ENCODE assay signal across 8 cellular contexts in the genomic region with DNA sequence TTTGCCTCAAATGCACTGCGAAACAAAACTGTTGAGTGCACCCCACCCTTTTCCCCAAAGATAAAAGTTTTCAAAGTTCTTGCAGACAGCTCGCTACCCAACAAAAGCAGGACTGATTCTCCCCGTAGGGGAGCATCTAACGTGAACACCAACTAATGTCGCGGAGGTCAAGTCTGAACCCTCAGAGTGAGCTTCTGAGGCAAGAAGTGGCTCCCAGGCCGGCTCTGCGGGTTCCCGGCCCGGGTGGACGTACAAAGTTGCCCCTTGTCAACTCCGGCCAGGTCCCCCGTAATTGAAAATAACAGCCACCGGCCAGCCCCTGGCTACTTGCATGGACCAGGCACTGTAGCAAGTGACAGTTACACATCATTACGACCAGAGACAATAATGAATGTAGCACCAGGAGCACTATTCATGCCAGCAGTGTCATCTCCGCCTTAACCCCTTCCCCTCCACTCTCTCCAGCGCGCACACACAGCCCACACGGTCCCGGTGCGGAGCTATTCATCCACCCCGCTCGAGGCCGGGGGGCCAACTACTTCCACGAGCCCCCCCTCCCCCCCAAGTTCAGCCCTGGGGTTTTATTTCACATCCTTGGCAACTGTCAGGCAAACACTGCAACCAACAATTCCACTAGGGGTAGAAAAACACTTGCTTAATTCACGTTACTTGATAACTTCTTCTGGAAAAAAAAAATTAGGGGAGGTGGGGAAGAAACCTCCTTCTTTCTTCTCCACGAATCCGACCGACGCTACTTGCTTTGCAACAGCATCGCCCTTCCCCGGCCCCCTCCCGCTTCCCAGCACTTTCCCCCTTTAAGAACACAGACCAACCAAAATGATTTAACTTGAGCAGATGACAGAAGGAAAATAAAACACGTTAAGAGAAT. TPM values are rescaled to one million over a fixed set of nuclear protein-coding genes. Genes with fewer than 3 reads are reported as not detected.
DNase-seq lines count a peak whose midpoint lies in the region; ATAC-seq and TF ChIP-seq lines count a peak whose summit lies in the region.

No MANE protein-coding gene starts in this region.

- no peaks in the 10 kb centered on the region for H3K36me3 ChIP-seq in NT2/D1 (ENCODE audit: insufficient read depth, insufficient read length, low read length)

- H3K4me3 ChIP-seq in NT2/D1 (ENCODE audit: insufficient read length, low read depth) (peak overlapping the region; percentile 62), foreskin fibroblast (ENCODE audit: low read depth in 1 of 2, low read length in 2 of 2) (peak overlapping the region; percentile 71 to 89)

- H3K9ac ChIP-seq in NT2/D1 (ENCODE audit: insufficient read length, low read depth) = peak overlapping the region; percentile 61

- no peaks in the 10 kb centered on the region for H3K4me1 ChIP-seq in NT2/D1 (ENCODE audit: insufficient read depth, insufficient read length)

- no peak for ATAC-seq in HG03442 (IDR thresholded peaks at IDR 0.05; ENCODE audit: unreplicated experiment)

- peaks cover 19% of the 10 kb centered on the region for H3K27me3 ChIP-seq in NT2/D1 (ENCODE audit: insufficient read depth, insufficient read length)

- no peaks in the 10 kb centered on the region for H3K9me3 ChIP-seq in NT2/D1 (ENCODE audit: insufficient read depth, low read length)

- DNase-seq in ELR (ENCODE audit: low read depth) = peak; percentile 59
- DNase-seq in NT2/D1 (ENCODE audit: low read depth, low spot score) = peak; percentile 25
- peak; percentile 33 for DNase-seq in activated effector memory CD4-positive, alpha-beta T cell treated with Interleukin-2 at 50 U/mL for 16 hours
- DNase-seq in foreskin fibroblast = peak in 1 of 2 donors; percentile 50
- peak; percentile 12 for DNase-seq in occipital lobe (lab: John Stamatoyannopoulos, UW)
- no peak for DNase-seq in NCI-H2081 (lab: John Stamatoyannopoulos, UW)
- no peak for DNase-seq in HK-2 (ENCODE audit: unreplicated experiment)

- TF ChIP-seq CTCF in foreskin fibroblast (IDR thresholded peaks at IDR 0.05; ENCODE audit: low read depth, low read length) = no peak

RNA-seq across cellular contexts. Expression of a gene that starts 1.2 kb away (rescaled TPM):
- 52.4 TPM for total RNA-seq in occipital lobe

Comparison
In these comparisons a context has a peak if more than half of its experiments do, and no peak if none do; other contexts are left out.
1. DNase-seq: peak in ELR (single experiment), NT2/D1 (single experiment), activated effector memory CD4-positive, alpha-beta T cell treated with Interleukin-2 at 50 U/mL for 16 hours (single experiment) and occipital lobe (single experiment); none in NCI-H2081 (0 of 2) and HK-2 (single experiment).